ENCODE assay signal across 8 cellular contexts in the genomic region with DNA sequence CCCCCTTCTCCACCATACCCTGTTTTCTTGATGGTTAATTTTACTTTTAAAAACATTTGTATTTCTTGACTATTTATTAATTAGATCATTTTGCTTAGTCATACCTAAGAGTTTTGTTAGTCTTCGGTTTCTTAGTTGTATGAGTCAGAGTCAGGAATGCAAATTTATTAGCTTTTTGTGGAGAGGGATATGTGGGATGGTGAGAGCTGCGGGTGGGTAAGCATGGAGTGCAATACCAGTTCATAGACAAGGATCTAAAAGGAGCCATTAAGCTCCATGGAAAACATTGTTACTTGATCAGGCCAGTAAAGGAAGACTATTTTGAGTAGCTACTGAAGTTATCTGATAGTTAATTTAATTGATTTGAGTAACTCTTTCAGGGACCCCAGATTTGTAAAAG.
DNase-seq lines count a peak whose midpoint lies in the region; ATAC-seq and TF ChIP-seq lines count a peak whose summit lies in the region.

No MANE protein-coding gene starts in this region.

- dilution Hi-C loops in IMR-90 (cut with HindIII; ENCODE audit: low sequenced_read_pairs, unreplicated experiment), result no loop called here

- no peak overlapping the region for H2AFZ ChIP-seq in IMR-90 (replicated peaks; ENCODE audit: low read length, poor library complexity)

- peak overlapping the region; percentile 78 for H3K23ac ChIP-seq in IMR-90 (ENCODE audit: low read depth, low read length)

- peak overlapping the region; percentile 95 for H2BK120ac ChIP-seq in IMR-90 (ENCODE audit: low read depth, low read length)

- H3K4ac ChIP-seq in IMR-90 (ENCODE audit: low read depth, low read length), result peak overlapping the region; percentile 90; the same call in 1 of the 2 replicates

- peak overlapping the region; percentile 99 for H3K18ac ChIP-seq in IMR-90 (ENCODE audit: low read depth, low read length)

- H3K4me1 ChIP-seq in IMR-90 (ENCODE audit: control insufficient read depth, insufficient read depth, low read length), result peaks cover 17% of the 10 kb centered on the region
- peaks cover 16 to 36% of the 10 kb centered on the region in 2 donors for H3K4me1 ChIP-seq in muscle layer of duodenum (ENCODE audit: control insufficient read depth in 1 of 2, insufficient read depth in 2 of 2, low read length in 2 of 2)

- H3K14ac ChIP-seq in IMR-90 (replicated peaks; ENCODE audit: low read depth, low read length), result peak overlapping the region; percentile 87

- no peak for TF ChIP-seq CTCF in AG04450 (IDR thresholded peaks at IDR 0.05; ENCODE audit: low read depth, low read length)
- no peak for TF ChIP-seq CTCF in IMR-90 (conservative IDR thresholded peaks at IDR 0.05; ENCODE audit: low read depth, low read length)
- no peak for TF ChIP-seq CTCF in choroid plexus epithelial cell (conservative IDR thresholded peaks at IDR 0.05; ENCODE audit: low read depth, low read length)

- WGBS in IMR-90 (ENCODE audit: extremely low coverage in 2 of 2, insufficient read length in 1 of 2), 2 experiments, result 0% methylated on average over 1 of the region's 2 CpGs; no CpG with 5 or more reads in 1 of the 2 experiments

- TF ChIP-seq RAD21 in IMR-90 (IDR thresholded peaks at IDR 0.05; ENCODE audit: low read length), result peak; percentile 16; the same call in 1 of the 2 replicates

- H3K36me3 ChIP-seq in IMR-90 (ENCODE audit: control insufficient read depth, insufficient read depth, low read length) (no peaks in the 10 kb centered on the region), muscle layer of duodenum (ENCODE audit: control insufficient read depth in 1 of 2, insufficient read depth in 2 of 2, low read length in 2 of 2) (no peaks in the 10 kb centered on the region)

- H2AK9ac ChIP-seq in IMR-90 (replicated peaks; ENCODE audit: low read depth, low read length, poor library complexity), result no peak overlapping the region

- peaks cover 17 to 63% of the 10 kb centered on the region in 2 experiments; a peak in 3 of 4 replicates for H3K79me1 ChIP-seq in IMR-90 (ENCODE audit: low read depth in 1 of 2, low read length in 2 of 2)

- DNase-seq in AG04450 (ENCODE audit: low read depth, low spot score), result peak; percentile 88
- DNase-seq in IMR-90, result peak; percentile 96
- DNase-seq in choroid plexus epithelial cell (ENCODE audit: low read depth), result peak; percentile 97
- DNase-seq in stimulated activated CD4-positive, alpha-beta T cell treated with anti-CD3 and anti-CD28 coated beads, Interleukin-4, amount 100 ng/mL, for 1 hour, result no peak
- no peak for DNase-seq in stimulated activated naive CD4-positive, alpha-beta T cell (lab: John Stamatoyannopoulos, UW)
- no peak for DNase-seq in activated naive CD4-positive, alpha-beta T cell treated with anti-CD3 and anti-CD28 coated beads, Interleukin-2, amount 50 U/mL, for 16 hours
- DNase-seq in NCI-H2171 (lab: John Stamatoyannopoulos, UW), result no peak

- H2BK15ac ChIP-seq in IMR-90 (ENCODE audit: low read depth, low read length), result peak overlapping the region; percentile 93; the same call in 2 of the 3 replicates

- peaks cover 7% of the 10 kb centered on the region for H3K9me1 ChIP-seq in IMR-90 (ENCODE audit: insufficient read depth, low read length)

- H3K4me2 ChIP-seq in IMR-90 (ENCODE audit: low read depth, low read length), result peak overlapping the region; percentile 98

- H2BK5ac ChIP-seq in IMR-90 (ENCODE audit: low read depth, low read length, poor library complexity, severe bottlenecking), result peak overlapping the region; percentile 97

- peak overlapping the region; percentile 99 for H4K5ac ChIP-seq in IMR-90 (ENCODE audit: low read depth, low read length)

- H2BK20ac ChIP-seq in IMR-90 (ENCODE audit: low read depth, low read length), result peak overlapping the region; percentile 95

- CTCF ChIA-PET in AG04450 (lab: Charles Lee) (interaction anchor here (1.0 to 1.1 kb wide), 2 partner anchors 41 to 78 kb away, joined by 3 read pairs; no protein-coding TSS in a partner anchor), IMR-90 (lab: Yijun Ruan, JAX) (interaction anchor here (0.6 to 0.8 kb wide), 2 partner anchors 22 to 47 kb away, joined by 3 to 5 read pairs; no protein-coding TSS in a partner anchor)

- H3K27ac ChIP-seq in AG04450 (ENCODE audit: low read depth, low read length) (peak overlapping the region; percentile 91), IMR-90 (ENCODE audit: insufficient read depth, low read length) (peak overlapping the region; percentile 85; the same call in 1 of the 2 replicates), muscle layer of duodenum (ENCODE audit: low read length) (peak overlapping the region; percentile 67)

- no TSS peak for BruUV-seq in IMR-90 (replicated peaks; lab: Mats Ljungman, UMichigan)

- 0 out of 2 replicates have a peak, but pooled peaks have one; percentile 29 for TF ChIP-seq POLR2A in IMR-90 (IDR thresholded peaks at IDR 0.05; ENCODE audit: low read depth, low read length)

- peak; percentile 77 for ATAC-seq in IMR-90 (ENCODE audit: low read depth)

- H3K9me3 ChIP-seq in AG04450 (ENCODE audit: control insufficient read depth, insufficient read depth, low read length), result no peaks in the 10 kb centered on the region
- no peaks in the 10 kb centered on the region for H3K9me3 ChIP-seq in IMR-90 (ENCODE audit: control insufficient read depth, insufficient read depth, low read length)
- no peaks in the 10 kb centered on the region for H3K9me3 ChIP-seq in muscle layer of duodenum (ENCODE audit: control insufficient read depth in 1 of 2, low read length in 2 of 2)

- peak overlapping the region; percentile 34 to 76 for H4K8ac ChIP-seq in IMR-90 (ENCODE audit: low read depth in 2 of 2, low read length in 2 of 2)

- H4K91ac ChIP-seq in IMR-90 (ENCODE audit: insufficient read depth, low read depth, low read length), result peak overlapping the region; percentile 91; the same call in 1 of the 2 replicates

- peaks cover 57% of the 10 kb centered on the region for H4K20me1 ChIP-seq in IMR-90 (ENCODE audit: insufficient read depth, low read length)

- intact Hi-C loops in IMR-90 (cut with micrococcal nuclease), result loop anchor here (2.0 to 10.0 kb wide), 5 partner anchors 41 to 248 kb away; a partner anchor contains a TSS

- H3K56ac ChIP-seq in IMR-90 (ENCODE audit: extremely low read depth, insufficient read depth, low read length), result peak overlapping the region; percentile 69

- H2AK5ac ChIP-seq in IMR-90 (ENCODE audit: low read depth, low read length), result no peak overlapping the region

- H3K27me3 ChIP-seq in AG04450 (ENCODE audit: control insufficient read depth, insufficient read depth, low read length), result no peaks in the 10 kb centered on the region
- H3K27me3 ChIP-seq in IMR-90 (ENCODE audit: control insufficient read depth, insufficient read depth, low read length), result no peaks in the 10 kb centered on the region
- no peaks in the 10 kb centered on the region for H3K27me3 ChIP-seq in muscle layer of duodenum (ENCODE audit: low read depth, low read length)

- in situ Hi-C loops in IMR-90 (cut with MboI; ENCODE audit: low sequenced_read_pairs), result no loop called here

- H3K9ac ChIP-seq in IMR-90 (ENCODE audit: low read depth, low read length), result peak overlapping the region; percentile 48; the same call in 1 of the 2 replicates

- POLR2A ChIA-PET in AG04450 (lab: Yijun Ruan, JAX), result interaction anchor here (0.9 to 2.3 kb wide), 4 partner anchors 23 to 106 kb away, joined by 3 to 21 read pairs (median 4); a partner anchor contains a TSS
- POLR2A ChIA-PET in IMR-90 (lab: Charles Lee; ENCODE audit: unreplicated experiment), result no interaction called here

- H3K4me3 ChIP-seq in AG04450 (ENCODE audit: low read depth, low read length) (no peak overlapping the region), IMR-90 (ENCODE audit: insufficient read depth, low read depth, low read length) (no peak overlapping the region), choroid plexus epithelial cell (ENCODE audit: low read depth, low read length) (no peak overlapping the region), muscle layer of duodenum (ENCODE audit: low read depth in 1 of 2, low read length in 2 of 2) (no peak overlapping the region)

TF ChIP-seq in IMR-90, 13 proteins besides CTCF, POLR2A, EP300 and RAD21:
- TF ChIP-seq RCOR1 (IDR thresholded peaks at IDR 0.05; ENCODE audit: insufficient replicate concordance, low read length) (no peak), RFX5 (IDR thresholded peaks at IDR 0.05; ENCODE audit: low read depth, low read length) (no peak), BHLHE40 (IDR thresholded peaks at IDR 0.05; ENCODE audit: low read depth, low read length) (no peak; the same call in 1 of the 2 replicates), CHD1 (IDR thresholded peaks at IDR 0.05; ENCODE audit: low read depth, low read length) (no peak), MXI1 (IDR thresholded peaks at IDR 0.05; ENCODE audit: borderline replicate concordance, low read depth, low read length) (no peak), MAFK (IDR thresholded peaks at IDR 0.05; ENCODE audit: low read depth, low read length) (peak; percentile 74), MAZ (IDR thresholded peaks at IDR 0.05; ENCODE audit: borderline replicate concordance, low read depth, low read length) (no peak), SMC3 (IDR thresholded peaks at IDR 0.05; ENCODE audit: low read depth, low read length) (no peak), CEBPB (IDR thresholded peaks at IDR 0.05; ENCODE audit: low read depth, low read length) (peak; percentile 40; the same call in 1 of the 2 replicates), FOS (IDR thresholded peaks at IDR 0.05; ENCODE audit: low read depth, low read length) (peak; percentile 92), NFE2L2 (IDR thresholded peaks at IDR 0.05; ENCODE audit: low read depth, low read length) (peak; percentile 98)
- TF ChIP-seq, protein P1, sequence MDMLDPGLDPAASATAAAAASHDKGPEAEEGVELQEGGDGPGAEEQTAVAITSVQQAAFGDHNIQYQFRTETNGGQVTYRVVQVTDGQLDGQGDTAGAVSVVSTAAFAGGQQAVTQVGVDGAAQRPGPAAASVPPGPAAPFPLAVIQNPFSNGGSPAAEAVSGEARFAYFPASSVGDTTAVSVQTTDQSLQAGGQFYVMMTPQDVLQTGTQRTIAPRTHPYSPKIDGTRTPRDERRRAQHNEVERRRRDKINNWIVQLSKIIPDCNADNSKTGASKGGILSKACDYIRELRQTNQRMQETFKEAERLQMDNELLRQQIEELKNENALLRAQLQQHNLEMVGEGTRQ (IDR thresholded peaks at IDR 0.05; ENCODE audit: low read depth, low read length), result no peak
- TF ChIP-seq, protein P2, sequence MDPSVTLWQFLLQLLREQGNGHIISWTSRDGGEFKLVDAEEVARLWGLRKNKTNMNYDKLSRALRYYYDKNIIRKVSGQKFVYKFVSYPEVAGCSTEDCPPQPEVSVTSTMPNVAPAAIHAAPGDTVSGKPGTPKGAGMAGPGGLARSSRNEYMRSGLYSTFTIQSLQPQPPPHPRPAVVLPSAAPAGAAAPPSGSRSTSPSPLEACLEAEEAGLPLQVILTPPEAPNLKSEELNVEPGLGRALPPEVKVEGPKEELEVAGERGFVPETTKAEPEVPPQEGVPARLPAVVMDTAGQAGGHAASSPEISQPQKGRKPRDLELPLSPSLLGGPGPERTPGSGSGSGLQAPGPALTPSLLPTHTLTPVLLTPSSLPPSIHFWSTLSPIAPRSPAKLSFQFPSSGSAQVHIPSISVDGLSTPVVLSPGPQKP (IDR thresholded peaks at IDR 0.05; ENCODE audit: borderline replicate concordance, low read depth, low read length), result no peak

Comparison
In these comparisons a context has a peak if more than half of its experiments do, and no peak if none do; other contexts are left out.
1. DNase-seq: peak in AG04450 (single experiment), IMR-90 (single experiment) and choroid plexus epithelial cell (single experiment); none in stimulated activated CD4-positive, alpha-beta T cell treated with anti-CD3 and anti-CD28 coated beads, Interleukin-4, amount 100 ng/mL, for 1 hour (single experiment), stimulated activated naive CD4-positive, alpha-beta T cell (0 of 6), activated naive CD4-positive, alpha-beta T cell treated with anti-CD3 and anti-CD28 coated beads, Interleukin-2, amount 50 U/mL, for 16 hours (single experiment) and NCI-H2171 (single experiment).
2. Peak in every context shown above with its lines, with median percentiles within 50 percentile points of each other: H3K27ac ChIP-seq.